In the genomic region with DNA sequence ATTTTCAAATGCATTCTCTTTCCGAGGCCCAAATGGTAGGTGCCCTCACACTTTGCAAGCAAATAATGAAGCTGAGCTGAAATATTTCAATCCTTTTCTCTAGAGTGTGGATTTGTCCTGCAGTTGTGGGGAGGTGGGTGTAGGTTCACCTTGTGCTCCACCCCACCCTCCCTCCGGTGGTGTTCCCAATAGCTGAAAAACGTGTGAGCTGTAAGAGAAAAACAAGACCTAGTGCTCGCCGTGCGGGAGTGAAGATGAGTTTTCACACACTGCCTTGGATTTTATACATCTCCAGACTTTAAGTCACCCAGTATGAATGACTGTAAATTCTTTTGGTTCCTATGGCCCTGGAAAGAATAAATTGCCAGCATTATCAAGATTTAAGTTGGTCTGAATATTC, we compare ENCODE assay signal across 15 cellular contexts. TPM values are rescaled to one million over a fixed set of nuclear protein-coding genes. Genes with fewer than 3 reads are reported as not detected.
A peak's percentile ranks its signal among the peaks of the same experiment; 100 is the strongest.
DNase-seq lines count a peak whose midpoint lies in the region; ATAC-seq and TF ChIP-seq lines count a peak whose summit lies in the region.
"Had no signal": no experiment of that assay in that cellular context is flagged by ENCODE, and none has a peak within 500 bp of the region (broad histone marks: within the 10 kb centered on the region; RNA-seq: fewer than 3 reads in every experiment).

No MANE protein-coding gene starts in this region.

- H3K9me3 Mint-ChIP-seq in glutamatergic neuron (ENCODE audit: unreplicated experiment) (peaks cover 36% of the 10 kb centered on the region), progenitor cell of endocrine pancreas (ENCODE audit: low read depth) (no peaks in the 10 kb centered on the region)

- H3K27me3 Mint-ChIP-seq in glutamatergic neuron (ENCODE audit: unreplicated experiment), result peaks cover 30% of the 10 kb centered on the region
- no peaks in the 10 kb centered on the region for H3K27me3 Mint-ChIP-seq in progenitor cell of endocrine pancreas

- H3K36me3 Mint-ChIP-seq in glutamatergic neuron (ENCODE audit: unreplicated experiment) (peaks cover 12% of the 10 kb centered on the region), progenitor cell of endocrine pancreas (ENCODE audit: insufficient read depth) (peaks cover 13% of the 10 kb centered on the region)
- H3K36me3 Mint-ChIP-seq: IgD-negative memory B cell had no signal

- DNase-seq in NCI-H2107 treated with DMSO at 0.1 percent for 48 hours (lab: John Stamatoyannopoulos, UW; ENCODE audit: unreplicated experiment) (peak; percentile 44), NCI-H2107 (lab: John Stamatoyannopoulos, UW) (no peak), NCI-H82 treated with DMSO at 0.1 percent for 48 hours (lab: John Stamatoyannopoulos, UW; ENCODE audit: unreplicated experiment) (peak; percentile 32), glutamatergic neuron (peak; percentile 41), progenitor cell of endocrine pancreas (ENCODE audit: low spot score, unreplicated experiment) (no peak), AG08395 (ENCODE audit: low spot score) (no peak)
- no peak for DNase-seq in stimulated activated CD4-positive, alpha-beta T cell treated with anti-CD3 and anti-CD28 coated beads, Interleukin-2, amount 100 ng/mL, for 24 hours
- DNase-seq: foreskin melanocyte; NCI-H187 treated with DMSO at 0.1 percent for 48 hours; stimulated activated CD8-positive, alpha-beta memory T cell treated with anti-CD3 and anti-CD28 coated beads, Interleukin-4, amount 100 ng/mL, for 48 hours had no signal

- H3K4me1 Mint-ChIP-seq in glutamatergic neuron (ENCODE audit: low read depth, unreplicated experiment) (peaks cover 17% of the 10 kb centered on the region), progenitor cell of endocrine pancreas (ENCODE audit: low read depth) (peaks cover 14% of the 10 kb centered on the region)

- ATAC-seq in HG03175 (IDR thresholded peaks at IDR 0.05; ENCODE audit: unreplicated experiment), result no peak
- ATAC-seq: left lung had no signal

- TF ChIP-seq CTCF in glutamatergic neuron (IDR thresholded peaks at IDR 0.05; ENCODE audit: partially characterized antibody, unreplicated experiment) (no peak), progenitor cell of endocrine pancreas (IDR thresholded peaks at IDR 0.05; ENCODE audit: unreplicated experiment) (no peak)

- H3K4me3 Mint-ChIP-seq in glutamatergic neuron (ENCODE audit: unreplicated experiment), result peak overlapping the region; percentile 94
- peak overlapping the region; percentile 94 for H3K4me3 Mint-ChIP-seq in progenitor cell of endocrine pancreas (ENCODE audit: low read depth)

- peak overlapping the region; percentile 99 for H3K27ac Mint-ChIP-seq in glutamatergic neuron (ENCODE audit: unreplicated experiment)
- peak overlapping the region; percentile 99 for H3K27ac Mint-ChIP-seq in progenitor cell of endocrine pancreas

RNA-seq across cellular contexts. Expression of a gene that starts 2.0 kb away (rescaled TPM):
- total RNA-seq in glutamatergic neuron (ENCODE audit: unreplicated experiment), result 576 TPM
- total RNA-seq in progenitor cell of endocrine pancreas, result 146 and 154 TPM in 2 replicates
- total RNA-seq: dermis microvascular lymphatic vessel endothelial cell, ureter had no signal

Comparison
In these comparisons a context has a peak if more than half of its experiments do, and no peak if none do; other contexts are left out.
1. DNase-seq: peak in NCI-H2107 treated with DMSO at 0.1 percent for 48 hours (single experiment), NCI-H82 treated with DMSO at 0.1 percent for 48 hours (single experiment) and glutamatergic neuron (single experiment); none in NCI-H2107 (single experiment), progenitor cell of endocrine pancreas (single experiment), stimulated activated CD4-positive, alpha-beta T cell treated with anti-CD3 and anti-CD28 coated beads, Interleukin-2, amount 100 ng/mL, for 24 hours (0 of 2) and AG08395 (single experiment).